23 cellular contexts compared by ENCODE assay signal in genomic region chr6:153126218-153126617, GRCh38. TPM values are rescaled to one million over a fixed set of nuclear protein-coding genes. Genes with fewer than 3 reads are reported as not detected.
"Had no signal": no experiment of that assay in that cellular context is flagged by ENCODE, and none has a peak within 500 bp of the region (broad histone marks: within the 10 kb centered on the region; RNA-seq: fewer than 3 reads in every experiment).

No MANE protein-coding gene starts in this region.

- H3K9me3 Mint-ChIP-seq: dendritic cell treated with granulocyte-macrophage colony-stimulating factor and Interleukin-4, amounts not matched to agents 40 ng/mL and 50 ng/mL, for 4 days; effector memory CD8-positive, alpha-beta T cell; endodermal cell; mesothelial cell of epicardium had no signal

- H3K36me3 ChIP-seq: colonic mucosa, esophagus squamous epithelium, gastrocnemius medialis, heart right ventricle, left lung, lower lobe of right lung had no signal

- H3K9me3 ChIP-seq: colonic mucosa, esophagus squamous epithelium, gastrocnemius medialis, heart right ventricle, left lung, lower lobe of right lung, mucosa of descending colon had no signal

- H3K27ac Mint-ChIP-seq: dendritic cell treated with granulocyte-macrophage colony-stimulating factor and Interleukin-4, amounts not matched to agents 40 ng/mL and 50 ng/mL, for 4 days; effector memory CD8-positive, alpha-beta T cell; endodermal cell; mesothelial cell of epicardium; naive B cell; naive thymus-derived CD8-positive, alpha-beta T cell had no signal

- H3K4me3 Mint-ChIP-seq: dendritic cell treated with granulocyte-macrophage colony-stimulating factor and Interleukin-4, amounts not matched to agents 40 ng/mL and 50 ng/mL, for 4 days; effector memory CD8-positive, alpha-beta T cell; endodermal cell; mesothelial cell of epicardium; naive B cell; naive thymus-derived CD8-positive, alpha-beta T cell had no signal

- H3K36me3 Mint-ChIP-seq: mesothelial cell of epicardium; naive B cell; naive thymus-derived CD8-positive, alpha-beta T cell had no signal

- H3K4me3 ChIP-seq: colonic mucosa, esophagus squamous epithelium, gastrocnemius medialis, heart right ventricle, left lung, lower lobe of right lung, mucosa of descending colon had no signal

- H3K27ac ChIP-seq: colonic mucosa, gastrocnemius medialis, heart right ventricle, left lung, lower lobe of right lung had no signal

- DNase-seq: colonic mucosa; cortex of kidney; effector CD8-positive, alpha-beta T cell; effector memory CD8-positive, alpha-beta T cell; endodermal cell; esophagus squamous epithelium; foreskin fibroblast; foreskin melanocyte; gastrocnemius medialis; glutamatergic neuron; head of caudate nucleus; heart right ventricle; hippocampal formation; left cardiac atrium; left lung; left ventricle myocardium superior; lower lobe of right lung; mesenchymal stem cell; mucosa of descending colon; naive B cell; naive thymus-derived CD8-positive, alpha-beta T cell had no signal

RNA-seq across cellular contexts. Expression of gene RGS17, which starts 4.9 kb away (rescaled TPM):
- total RNA-seq: naive thymus-derived CD8-positive, alpha-beta T cell had no signal
